Comparison of ENCODE assay signal across 16 cellular contexts in genomic region chr13:21009036-21009435, GRCh38.
"Had no signal": no experiment of that assay in that cellular context is flagged by ENCODE, and none has a peak within 500 bp of the region (broad histone marks: within the 10 kb centered on the region; RNA-seq: fewer than 3 reads in every experiment).

No MANE protein-coding gene starts in this region.

- H3K9me3 Mint-ChIP-seq: activated T-cell treated with anti-CD3 and anti-CD28 coated beads, Interleukin-2, amount 50 U/mL, for 4 hours; immature natural killer cell; memory B cell; stimulated activated naive CD8-positive, alpha-beta T cell treated with anti-CD3 and anti-CD28 coated beads, Interleukin-15, Interleukin-2, amounts not matched to agents 100 ng/mL and 50 ng/mL, for 24 hours had no signal

- H3K9me3 ChIP-seq: ascending aorta had no signal

- H3K27me3 Mint-ChIP-seq: memory B cell; natural killer cell treated with Interleukin-12 subunit alpha and Interleukin-12 subunit beta and Interleukin-15 and Interleukin-18, amount 100 ng/mL, for 72 hours; stimulated activated naive CD8-positive, alpha-beta T cell treated with anti-CD3 and anti-CD28 coated beads, Interleukin-15, Interleukin-2, amounts not matched to agents 100 ng/mL and 50 ng/mL, for 24 hours had no signal

- H3K27ac Mint-ChIP-seq: activated naive CD8-positive, alpha-beta T cell treated with anti-CD3 and anti-CD28 coated beads, Interleukin-2, amount 10 ng/mL, durations not matched to agents 7 days and 5 days; memory B cell; T-helper 1 cell treated with Interleukin-12 subunit alpha and Interleukin-12 subunit beta and Interleukin-4 antibody, amounts not matched to agents 30 μg/mL and 1 μg/mL, for 36 hours had no signal

- ATAC-seq: activated T-cell treated with anti-CD3 and anti-CD28 coated beads, Interleukin-2, amount 50 U/mL, for 4 hours; left cardiac atrium; natural killer cell treated with Interleukin-12 subunit alpha and Interleukin-12 subunit beta and Interleukin-15 and Interleukin-18, amount 100 ng/mL, for 72 hours; SK-N-SH treated with all-trans-retinoic acid at 6 μM for 48 hours had no signal

- DNase-seq: activated gamma-delta T cell treated with Interleukin-2 at 50 U/mL for 16 hours; activated naive CD8-positive, alpha-beta T cell treated with anti-CD3 and anti-CD28 coated beads, Interleukin-2, amount 10 ng/mL, durations not matched to agents 7 days and 5 days; activated T-cell treated with anti-CD3 and anti-CD28 coated beads, Interleukin-2, amount 50 U/mL, for 4 hours; cortex of kidney; effector memory CD4-positive, alpha-beta T cell; immature natural killer cell; left cardiac atrium; stimulated activated CD4-positive, alpha-beta T cell treated with anti-CD3 and anti-CD28 coated beads, Interleukin-12 subunit alpha, Interleukin-12 subunit beta, amount 100 ng/mL, for 4 hours; stimulated activated CD4-positive, alpha-beta T cell treated with anti-CD3 and anti-CD28 coated beads, Interleukin-4, amount 100 ng/mL, for 1 hour; stimulated activated CD8-positive, alpha-beta memory T cell treated with anti-CD3 and anti-CD28 coated beads, Interleukin-4, amount 100 ng/mL, for 48 hours had no signal

- H3K36me3 Mint-ChIP-seq: immature natural killer cell, memory B cell had no signal

- H3K4me3 ChIP-seq: ascending aorta had no signal

- H3K27ac ChIP-seq: ascending aorta had no signal

- H3K27me3 ChIP-seq: ascending aorta had no signal

- H3K36me3 ChIP-seq: ascending aorta had no signal

- H3K4me3 Mint-ChIP-seq: activated naive CD8-positive, alpha-beta T cell treated with anti-CD3 and anti-CD28 coated beads, Interleukin-2, amount 10 ng/mL, durations not matched to agents 7 days and 5 days; activated T-cell treated with anti-CD3 and anti-CD28 coated beads, Interleukin-2, amount 50 U/mL, for 4 hours; immature natural killer cell; memory B cell; natural killer cell treated with Interleukin-12 subunit alpha and Interleukin-12 subunit beta and Interleukin-15 and Interleukin-18, amount 100 ng/mL, for 72 hours; stimulated activated naive CD8-positive, alpha-beta T cell treated with anti-CD3 and anti-CD28 coated beads, Interleukin-15, Interleukin-2, amounts not matched to agents 100 ng/mL and 50 ng/mL, for 24 hours; T-helper 1 cell treated with Interleukin-12 subunit alpha and Interleukin-12 subunit beta and Interleukin-4 antibody, amounts not matched to agents 30 μg/mL and 1 μg/mL, for 36 hours had no signal
